In genomic region chr5:37736397-37736796, GRCh38 we compare ENCODE assay signal across 12 cellular contexts.
"Had no signal": no experiment of that assay in that cellular context is flagged by ENCODE, and none has a peak within 500 bp of the region (broad histone marks: within the 10 kb centered on the region; RNA-seq: fewer than 3 reads in every experiment).

No MANE protein-coding gene starts in this region.

- DNase-seq: activated CD8-positive, alpha-beta memory T cell treated with anti-CD3 and anti-CD28 coated beads, Interleukin-2, amount 10 ng/mL, durations not matched to agents 7 days and 5 days; activated effector memory CD4-positive, alpha-beta T cell treated with anti-CD3 and anti-CD28 coated beads, Interleukin-2, amount 50 U/mL, for 16 hours; activated T-cell treated with anti-CD3 and anti-CD28 coated beads, Interleukin-2, amount 50 U/mL, for 24 hours; colonic mucosa; effector CD8-positive, alpha-beta T cell; left ventricle myocardium inferior; mesendoderm; small intestine; T-helper 17 cell; tibial artery; uterus had no signal

- H3K27ac ChIP-seq: colonic mucosa, left ventricle myocardium inferior, right atrium auricular region, uterus had no signal

- ATAC-seq: activated CD8-positive, alpha-beta memory T cell treated with anti-CD3 and anti-CD28 coated beads, Interleukin-2, amount 10 ng/mL, durations not matched to agents 7 days and 5 days; T-helper 17 cell had no signal

- H3K9me3 ChIP-seq: colonic mucosa, left ventricle myocardium inferior, right atrium auricular region, tibial artery, uterus had no signal

- H3K4me1 ChIP-seq: right atrium auricular region had no signal

- H3K27me3 ChIP-seq: colonic mucosa, right atrium auricular region, tibial artery, uterus had no signal

- H3K36me3 ChIP-seq: colonic mucosa, right atrium auricular region, tibial artery, uterus had no signal

- H3K4me3 ChIP-seq: colonic mucosa, left ventricle myocardium inferior, right atrium auricular region, tibial artery, uterus had no signal
